Comparison of ENCODE assay signal across 28 cellular contexts in genomic region chr2:175396696-175397095, GRCh38.
"Had no signal": no experiment of that assay in that cellular context is flagged by ENCODE, and none has a peak within 500 bp of the region (broad histone marks: within the 10 kb centered on the region; RNA-seq: fewer than 3 reads in every experiment).

No MANE protein-coding gene starts in this region.

- ATAC-seq: activated CD8-positive, alpha-beta T cell treated with anti-CD3 and anti-CD28 coated beads, Interleukin-2, amount 10 ng/mL, durations not matched to agents 7 days and 5 days; Panc1; Right ventricle myocardium inferior; T-helper 17 cell; WTC11 had no signal

- DNase-seq: activated CD4-positive, alpha-beta T cell treated with anti-CD3 and anti-CD28 coated beads for 48 hours; activated CD4-positive, alpha-beta T cell treated with anti-CD3 and anti-CD28 coated beads, Interleukin-2, amount 50 U/mL, for 4 hours; activated CD4-positive, CD25-positive, alpha-beta regulatory T cell treated with anti-CD3 and anti-CD28 coated beads, Interleukin-2, amount 50 U/mL, for 72 hours; activated CD8-positive, alpha-beta memory T cell treated with anti-CD3 and anti-CD28 coated beads, Interleukin-2, amount 50 U/mL, for 48 hours; activated CD8-positive, alpha-beta T cell treated with anti-CD3 and anti-CD28 coated beads, Interleukin-2, amount 10 ng/mL, durations not matched to agents 7 days and 5 days; activated naive CD4-positive, alpha-beta T cell treated with anti-CD3 and anti-CD28 coated beads, Interleukin-2, amount 50 U/mL, for 16 hours; activated naive CD8-positive, alpha-beta T cell treated with anti-CD3 and anti-CD28 coated beads, Interleukin-2, amount 10 ng/mL, durations not matched to agents 7 days and 5 days; activated T-cell treated with anti-CD3 and anti-CD28 coated beads, Interleukin-2, amount 50 U/mL, for 1 hour; adrenal gland; anterior cingulate cortex; colonic mucosa; Karpas-422; MM.1S; NCI-H1105; NCI-H1436; NCI-H2029; NCI-H2107; NCI-H2171 treated with DMSO at 0.1 percent for 48 hours; NCI-H510A treated with DMSO at 0.1 percent for 48 hours; NCI-H774; NK-92 treated with Interleukin-12 subunit alpha and Interleukin-12 subunit beta, amount 100 ng/mL, for 24 hours; OCI-M1; RPMI8226; T-helper 17 cell; T-helper 9 cell had no signal
